In the genomic region with DNA sequence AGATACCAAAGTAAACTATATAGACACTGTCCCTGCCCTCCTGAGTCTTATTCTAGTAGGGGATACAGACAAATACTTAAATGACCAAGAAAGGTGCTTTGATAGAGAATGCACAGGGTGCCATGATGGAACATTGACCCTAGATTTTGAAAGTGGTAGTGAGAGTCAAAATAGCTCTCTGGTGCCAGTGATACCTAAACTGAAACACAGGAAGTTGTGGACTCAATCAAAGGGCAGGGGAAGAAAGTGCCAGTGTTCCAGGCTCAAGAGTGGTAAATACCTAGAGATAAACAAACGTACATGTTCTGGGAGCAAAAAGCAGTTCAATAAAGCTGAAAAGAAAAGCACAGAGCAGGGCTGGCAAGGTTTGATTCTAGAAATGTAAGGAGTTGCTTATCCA, we compare ENCODE assay signal across 21 cellular contexts.
"Had no signal": no experiment of that assay in that cellular context is flagged by ENCODE, and none has a peak within 500 bp of the region (broad histone marks: within the 10 kb centered on the region; RNA-seq: fewer than 3 reads in every experiment).

No MANE protein-coding gene starts in this region.

- H3K4me3 ChIP-seq: body of pancreas, thoracic aorta, upper lobe of right lung had no signal

- H3K27ac ChIP-seq: body of pancreas, thoracic aorta, upper lobe of right lung had no signal

- DNase-seq: activated CD4-positive, alpha-beta memory T cell treated with anti-CD3 and anti-CD28 coated beads, Interleukin-2, amount 10 ng/mL, durations not matched to agents 7 days and 5 days; activated CD4-positive, alpha-beta T cell treated with anti-CD3 and anti-CD28 coated beads for 48 hours; activated gamma-delta T cell treated with Interleukin-2 at 50 U/mL for 16 hours; activated T-cell treated with anti-CD3 and anti-CD28 coated beads for 4 hours; anterior cingulate cortex; body of pancreas; effector CD8-positive, alpha-beta T cell; foreskin melanocyte; glutamatergic neuron; hippocampal formation; left ventricle myocardium superior; naive B cell; small intestine; stimulated activated CD4-positive, alpha-beta T cell treated with anti-CD3 and anti-CD28 coated beads, Interleukin-4, amount 100 ng/mL, for 1 hour; stimulated activated naive CD4-positive, alpha-beta T cell; upper lobe of right lung had no signal

- H3K27me3 ChIP-seq: body of pancreas, upper lobe of right lung had no signal

- H3K36me3 ChIP-seq: thoracic aorta, upper lobe of right lung had no signal

- H3K9me3 Mint-ChIP-seq: activated CD4-positive, alpha-beta memory T cell treated with anti-CD3 and anti-CD28 coated beads, Interleukin-2, amount 10 ng/mL, durations not matched to agents 7 days and 5 days; activated naive CD4-positive, alpha-beta T cell treated with anti-CD3 and anti-CD28 coated beads, Interleukin-2, amount 50 U/mL, for 24 hours; neural crest cell had no signal

- H3K9me3 ChIP-seq: body of pancreas, thoracic aorta, upper lobe of right lung had no signal

- H3K4me1 ChIP-seq: body of pancreas, upper lobe of right lung had no signal

- FAIRE-seq: small intestine had no signal

- H3K27me3 Mint-ChIP-seq: activated CD4-positive, alpha-beta memory T cell treated with anti-CD3 and anti-CD28 coated beads, Interleukin-2, amount 10 ng/mL, durations not matched to agents 7 days and 5 days; activated naive CD4-positive, alpha-beta T cell treated with anti-CD3 and anti-CD28 coated beads, Interleukin-2, amount 50 U/mL, for 24 hours; dendritic cell treated with granulocyte-macrophage colony-stimulating factor and Interleukin-4, amounts not matched to agents 40 ng/mL and 50 ng/mL, for 4 days; naive B cell had no signal

- ATAC-seq: body of pancreas, left ventricle myocardium superior, sciatic nerve, upper lobe of right lung had no signal

- H3K27ac Mint-ChIP-seq: activated CD4-positive, alpha-beta memory T cell treated with anti-CD3 and anti-CD28 coated beads, Interleukin-2, amount 10 ng/mL, durations not matched to agents 7 days and 5 days; activated naive CD4-positive, alpha-beta T cell treated with anti-CD3 and anti-CD28 coated beads, Interleukin-2, amount 50 U/mL, for 24 hours; dendritic cell treated with granulocyte-macrophage colony-stimulating factor and Interleukin-4, amounts not matched to agents 40 ng/mL and 50 ng/mL, for 4 days; naive B cell had no signal

- H3K36me3 Mint-ChIP-seq: activated naive CD4-positive, alpha-beta T cell treated with anti-CD3 and anti-CD28 coated beads, Interleukin-2, amount 50 U/mL, for 24 hours; naive B cell had no signal

- H3K4me3 Mint-ChIP-seq: activated CD4-positive, alpha-beta memory T cell treated with anti-CD3 and anti-CD28 coated beads, Interleukin-2, amount 10 ng/mL, durations not matched to agents 7 days and 5 days; activated naive CD4-positive, alpha-beta T cell treated with anti-CD3 and anti-CD28 coated beads, Interleukin-2, amount 50 U/mL, for 24 hours; dendritic cell treated with granulocyte-macrophage colony-stimulating factor and Interleukin-4, amounts not matched to agents 40 ng/mL and 50 ng/mL, for 4 days; naive B cell; neural crest cell had no signal

- H3K4me1 Mint-ChIP-seq: activated CD4-positive, alpha-beta memory T cell treated with anti-CD3 and anti-CD28 coated beads, Interleukin-2, amount 10 ng/mL, durations not matched to agents 7 days and 5 days; activated naive CD4-positive, alpha-beta T cell treated with anti-CD3 and anti-CD28 coated beads, Interleukin-2, amount 50 U/mL, for 24 hours; naive B cell had no signal
